ENCODE assay signal across 22 cellular contexts in genomic region chr22:49483946-49484345, GRCh38.
"Had no signal": no experiment of that assay in that cellular context is flagged by ENCODE, and none has a peak within 500 bp of the region (broad histone marks: within the 10 kb centered on the region; RNA-seq: fewer than 3 reads in every experiment).

No MANE protein-coding gene starts in this region.

- H3K27ac Mint-ChIP-seq: natural killer cell treated with Interleukin-12 subunit alpha and Interleukin-12 subunit beta and Interleukin-15 and Interleukin-18, amount 100 ng/mL, for 72 hours; stimulated activated memory B cell treated with anti-CD40 and anti-IgM and Interleukin-4, amounts not matched to agents 10 μg/mL and 1 μg/mL and 100 μg/mL, for 72 hours; stimulated activated naive CD8-positive, alpha-beta T cell treated with anti-CD3 and anti-CD28 coated beads, Interleukin-15, Interleukin-2, amounts not matched to agents 100 ng/mL and 50 ng/mL, for 24 hours had no signal

- H3K4me2 ChIP-seq: hepatocyte, neural progenitor cell had no signal

- H3K4me3 Mint-ChIP-seq: natural killer cell treated with Interleukin-12 subunit alpha and Interleukin-12 subunit beta and Interleukin-15 and Interleukin-18, amount 100 ng/mL, for 72 hours; neural progenitor cell; stimulated activated memory B cell treated with anti-CD40 and anti-IgM and Interleukin-4, amounts not matched to agents 10 μg/mL and 1 μg/mL and 100 μg/mL, for 72 hours; stimulated activated naive CD8-positive, alpha-beta T cell treated with anti-CD3 and anti-CD28 coated beads, Interleukin-15, Interleukin-2, amounts not matched to agents 100 ng/mL and 50 ng/mL, for 24 hours had no signal

- H3K4me1 ChIP-seq: colonic mucosa, tibial artery, upper lobe of right lung had no signal

- H2AFZ ChIP-seq: hepatocyte, neural progenitor cell had no signal

- H3K27ac ChIP-seq: colonic mucosa, hepatocyte, neural progenitor cell, spleen, tibial artery, upper lobe of right lung had no signal

- H3K4me3 ChIP-seq: colonic mucosa, hepatocyte, neural progenitor cell, spleen, tibial artery, upper lobe of right lung had no signal

- H3K9me3 Mint-ChIP-seq: natural killer cell treated with Interleukin-12 subunit alpha and Interleukin-12 subunit beta and Interleukin-15 and Interleukin-18, amount 100 ng/mL, for 72 hours; neural progenitor cell; stimulated activated memory B cell treated with anti-CD40 and anti-IgM and Interleukin-4, amounts not matched to agents 10 μg/mL and 1 μg/mL and 100 μg/mL, for 72 hours; stimulated activated naive CD8-positive, alpha-beta T cell treated with anti-CD3 and anti-CD28 coated beads, Interleukin-15, Interleukin-2, amounts not matched to agents 100 ng/mL and 50 ng/mL, for 24 hours had no signal

- H3K36me3 ChIP-seq: colonic mucosa, neural progenitor cell, spleen, tibial artery, upper lobe of right lung had no signal

- H3K79me2 ChIP-seq: hepatocyte had no signal

- H3K36me3 Mint-ChIP-seq: natural killer cell treated with Interleukin-12 subunit alpha and Interleukin-12 subunit beta and Interleukin-15 and Interleukin-18, amount 100 ng/mL, for 72 hours; neural progenitor cell had no signal

- H3K27me3 Mint-ChIP-seq: stimulated activated memory B cell treated with anti-CD40 and anti-IgM and Interleukin-4, amounts not matched to agents 10 μg/mL and 1 μg/mL and 100 μg/mL, for 72 hours had no signal

- ATAC-seq: left colon; sciatic nerve; stimulated activated memory B cell treated with anti-CD40 and anti-IgM and Interleukin-4, amounts not matched to agents 10 μg/mL and 1 μg/mL and 100 μg/mL, for 72 hours; upper lobe of right lung had no signal

- H3K4me1 Mint-ChIP-seq: stimulated activated memory B cell treated with anti-CD40 and anti-IgM and Interleukin-4, amounts not matched to agents 10 μg/mL and 1 μg/mL and 100 μg/mL, for 72 hours had no signal

- H3K9me3 ChIP-seq: colonic mucosa, spleen, tibial artery, upper lobe of right lung had no signal

- H3K27me3 ChIP-seq: upper lobe of right lung had no signal

- H3K9ac ChIP-seq: neural progenitor cell had no signal

- DNase-seq: colonic mucosa; effector CD4-positive, alpha-beta T cell; foreskin melanocyte; head of caudate nucleus; kidney; left colon; mammary epithelial cell; midbrain; occipital lobe; posterior cingulate gyrus; spleen; stimulated activated CD4-positive, alpha-beta T cell treated with anti-CD3 and anti-CD28 coated beads, Interleukin-15, amount 100 ng/mL, for 24 hours; stimulated activated CD4-positive, alpha-beta T cell treated with anti-CD3 and anti-CD28 coated beads, Interleukin-1b, Interleukin-23, amount 100 ng/mL, for 48 hours; stimulated activated CD4-positive, alpha-beta T cell treated with anti-CD3 and anti-CD28 coated beads, Interleukin-4, amount 100 ng/mL, for 24 hours; tibial artery; upper lobe of right lung had no signal
